ENCODE assay signal across 9 cellular contexts in the genomic region with DNA sequence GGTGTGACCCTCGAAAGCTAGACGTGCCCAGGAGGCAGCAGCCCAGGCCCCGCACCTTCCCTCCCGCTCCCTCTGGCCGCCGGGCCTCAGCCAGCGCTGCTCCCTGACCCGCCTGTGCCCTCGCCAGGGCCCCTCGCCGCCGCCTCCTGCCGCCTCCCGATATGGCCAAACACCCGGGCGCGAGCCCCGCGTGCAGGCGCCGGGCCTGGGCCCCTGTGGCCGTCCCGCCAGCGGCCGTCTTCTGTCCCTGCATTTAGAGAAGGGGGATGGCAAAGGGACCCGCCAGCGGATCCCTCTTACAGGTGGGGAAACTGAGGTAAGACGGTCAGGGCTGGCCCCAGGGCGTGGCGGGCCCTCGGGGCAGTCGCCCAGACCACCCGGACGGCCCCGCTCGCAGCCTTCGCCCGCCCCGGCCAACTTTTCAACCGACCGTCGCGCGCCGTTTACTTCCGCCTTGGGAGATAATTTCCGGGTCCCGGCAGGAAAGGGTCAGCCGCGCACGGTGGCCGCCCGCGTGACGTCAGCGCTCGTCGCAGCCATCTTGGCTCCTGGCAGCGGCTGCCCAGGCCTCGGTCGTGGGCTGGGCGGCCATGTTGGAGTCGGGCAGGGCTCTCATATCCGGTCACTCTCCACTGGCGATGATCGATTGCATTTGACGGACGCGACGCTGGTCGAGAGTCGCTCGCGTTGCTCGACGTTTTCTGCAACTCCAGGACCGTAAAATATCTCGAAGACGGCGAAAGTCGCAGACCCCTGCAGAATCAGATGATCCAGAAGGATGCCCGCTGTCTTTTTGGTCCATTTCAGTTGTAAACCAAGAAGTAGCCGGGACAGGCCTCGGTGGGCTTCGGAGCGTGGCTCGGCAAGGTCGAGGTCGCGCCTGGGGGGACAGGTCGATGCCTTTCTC. TPM values are rescaled to one million over a fixed set of nuclear protein-coding genes. Genes with fewer than 3 reads are reported as not detected.
DNase-seq lines count a peak whose midpoint lies in the region; ATAC-seq, FAIRE-seq and TF ChIP-seq lines count a peak whose summit lies in the region.
"Had no signal": no experiment of that assay in that cellular context is flagged by ENCODE, and none has a peak within 500 bp of the region (broad histone marks: within the 10 kb centered on the region; RNA-seq: fewer than 3 reads in every experiment).

No MANE protein-coding gene starts in this region.

- peak overlapping the region; percentile 98 for H3K4me3 Mint-ChIP-seq in activated CD8-positive, alpha-beta T cell treated with anti-CD3 and anti-CD28 coated beads, Interleukin-2, amount 10 ng/mL, durations not matched to agents 7 days and 5 days

- peak overlapping the region; percentile 92 to 97 for H3K27ac ChIP-seq in lung (ENCODE audit: low read depth in 1 of 2, low read length in 1 of 2)

- no peaks in the 10 kb centered on the region for H3K36me3 ChIP-seq in BE2C
- no peaks in the 10 kb centered on the region for H3K36me3 ChIP-seq in lung (ENCODE audit: control insufficient read depth in 2 of 2, insufficient read depth in 2 of 2, low read length in 2 of 2)

- POLR2A ChIA-PET in activated CD8-positive, alpha-beta T cell treated with anti-CD3 and anti-CD28 coated beads, Interleukin-2, amount 10 ng/mL, durations not matched to agents 7 days and 5 days (lab: Charles Lee) = interaction anchor here (0.7 to 0.8 kb wide), 2 partner anchors 18 to 127 kb away, joined by 3 to 4 read pairs; no protein-coding TSS in a partner anchor

- H3K27me3 Mint-ChIP-seq in activated CD8-positive, alpha-beta T cell treated with anti-CD3 and anti-CD28 coated beads, Interleukin-2, amount 10 ng/mL, durations not matched to agents 7 days and 5 days (ENCODE audit: low read depth) = peaks cover 6% of the 10 kb centered on the region

- H3K4me3 ChIP-seq in BE2C (ENCODE audit: low read depth, low read length) (peak overlapping the region; percentile 81), lung (peak overlapping the region; percentile 85)

- WGBS in lung, 2 donors = 9 to 13% methylated on average over 73 to 91 of the region's 91 CpGs

- peak; percentile 79 for ATAC-seq in HG03442 (IDR thresholded peaks at IDR 0.05; ENCODE audit: unreplicated experiment)
- peak; percentile 93 for ATAC-seq in activated CD8-positive, alpha-beta T cell treated with anti-CD3 and anti-CD28 coated beads, Interleukin-2, amount 10 ng/mL, durations not matched to agents 7 days and 5 days
- peak; percentile 97 for ATAC-seq in lung (ENCODE audit: insufficient read depth, low FRiP score)

- peaks cover 30% of the 10 kb centered on the region for H3K27me3 ChIP-seq in BE2C
- H3K27me3 ChIP-seq in lung (ENCODE audit: control insufficient read depth, insufficient read depth) = no peaks in the 10 kb centered on the region

- no peaks in the 10 kb centered on the region for H3K9me3 ChIP-seq in BE2C
- peaks cover 0 to 7% of the 10 kb centered on the region in 2 donors for H3K9me3 ChIP-seq in lung (ENCODE audit: control insufficient read depth in 2 of 2, insufficient read depth in 1 of 2, low read length in 1 of 2)

- CTCF ChIA-PET in activated CD8-positive, alpha-beta T cell treated with anti-CD3 and anti-CD28 coated beads, Interleukin-2, amount 10 ng/mL, durations not matched to agents 7 days and 5 days (lab: Charles Lee) = no interaction called here

- peak overlapping the region; percentile 98 for H3K27ac Mint-ChIP-seq in activated CD8-positive, alpha-beta T cell treated with anti-CD3 and anti-CD28 coated beads, Interleukin-2, amount 10 ng/mL, durations not matched to agents 7 days and 5 days

- H3K4me1 ChIP-seq in BE2C = no peaks in the 10 kb centered on the region
- H3K4me1 ChIP-seq in lung (ENCODE audit: control insufficient read depth in 2 of 2, insufficient read depth in 2 of 2, low read length in 2 of 2) = peaks cover 0 to 6% of the 10 kb centered on the region in 2 donors

- no peak for TF ChIP-seq CTCF in BE2C (IDR thresholded peaks at IDR 0.05; ENCODE audit: low read depth, low read length)
- TF ChIP-seq CTCF in lung (IDR thresholded peaks at IDR 0.05; ENCODE audit: control extremely low read depth, extremely low read depth) = no peak

- no peaks in the 10 kb centered on the region for H3K9me3 Mint-ChIP-seq in activated CD8-positive, alpha-beta T cell treated with anti-CD3 and anti-CD28 coated beads, Interleukin-2, amount 10 ng/mL, durations not matched to agents 7 days and 5 days (ENCODE audit: insufficient read depth)

- H3K4me1 Mint-ChIP-seq in activated CD8-positive, alpha-beta T cell treated with anti-CD3 and anti-CD28 coated beads, Interleukin-2, amount 10 ng/mL, durations not matched to agents 7 days and 5 days (ENCODE audit: low read depth) = peaks cover 15% of the 10 kb centered on the region

- FAIRE-seq in GM19239 (lab: Jason Lieb, UNC) = peak; percentile 79
- FAIRE-seq: TTC549 had no signal

- DNase-seq in BE2C = peak; percentile 95
- DNase-seq in GM19239 (ENCODE audit: insufficient read length, low spot score) = peak; percentile 98
- DNase-seq in NCI-H82 (lab: John Stamatoyannopoulos, UW) = peak; percentile 95
- peak; percentile 92 for DNase-seq in activated CD8-positive, alpha-beta T cell treated with anti-CD3 and anti-CD28 coated beads, Interleukin-2, amount 10 ng/mL, durations not matched to agents 7 days and 5 days
- peak; percentile 74 for DNase-seq in effector CD4-positive, alpha-beta T cell
- peak; percentile 91 for DNase-seq in lung (ENCODE audit: low spot score)
- peak; percentile 43 to 69 (median 58) for DNase-seq in stimulated activated CD4-positive, alpha-beta T cell treated with anti-CD3 and anti-CD28 coated beads, TNF-alpha, amount 100 ng/mL, for 1 hour (ENCODE audit: low read depth in 3 of 3, low spot score in 1 of 3)

- H3K36me3 Mint-ChIP-seq in activated CD8-positive, alpha-beta T cell treated with anti-CD3 and anti-CD28 coated beads, Interleukin-2, amount 10 ng/mL, durations not matched to agents 7 days and 5 days (ENCODE audit: low read depth) = peaks cover 5% of the 10 kb centered on the region

RNA-seq across cellular contexts. Expression of gene GNG13, which starts 7.1 kb away (rescaled TPM):
- 8.5 TPM for polyA plus RNA-seq in BE2C (2012; ENCODE audit: insufficient read depth, insufficient read length, low read depth)
- total RNA-seq in activated CD8-positive, alpha-beta T cell treated with anti-CD3 and anti-CD28 coated beads, Interleukin-2, amount 10 ng/mL, durations not matched to agents 7 days and 5 days = not detected
- total RNA-seq in lung = not detected
- not detected for polyA plus RNA-seq in lung

RNA-seq across cellular contexts. Expression of gene CHTF18, which starts 19.2 kb away (rescaled TPM):
- 79.5 TPM for polyA plus RNA-seq in BE2C (2012; ENCODE audit: insufficient read depth, insufficient read length, low read depth)
- 100 to 1,000 TPM; 102 to 126 TPM for total RNA-seq in activated CD8-positive, alpha-beta T cell treated with anti-CD3 and anti-CD28 coated beads, Interleukin-2, amount 10 ng/mL, durations not matched to agents 7 days and 5 days
- total RNA-seq in lung = 10 to 100 TPM; 13.3 to 16.5 TPM
- polyA plus RNA-seq in lung = 10 to 100 TPM in 1 of 2 donors, 1 to 10 TPM in 1; 7.5 to 17.4 TPM

RNA-seq across cellular contexts. Expression of gene RPUSD1, which starts 19.4 kb away (rescaled TPM):
- 152 TPM for polyA plus RNA-seq in BE2C (2012; ENCODE audit: insufficient read depth, insufficient read length, low read depth)
- 10 to 100 TPM; 25.9 to 30.1 TPM for total RNA-seq in activated CD8-positive, alpha-beta T cell treated with anti-CD3 and anti-CD28 coated beads, Interleukin-2, amount 10 ng/mL, durations not matched to agents 7 days and 5 days
- 10 to 100 TPM in 1 of 2 donors, 1 to 10 TPM in 1; 8.2 to 25.2 TPM for total RNA-seq in lung
- polyA plus RNA-seq in lung = 10 to 100 TPM; 21.8 to 25.6 TPM

RNA-seq across cellular contexts. Expression of gene MSLN, which starts 47.1 kb away (rescaled TPM):
- polyA plus RNA-seq in BE2C (2012; ENCODE audit: insufficient read depth, insufficient read length, low read depth) = not detected
- total RNA-seq in activated CD8-positive, alpha-beta T cell treated with anti-CD3 and anti-CD28 coated beads, Interleukin-2, amount 10 ng/mL, durations not matched to agents 7 days and 5 days = not detected
- total RNA-seq in lung = 100 to 1,000 TPM in 1 of 2 donors, 10 to 100 TPM in 1; 98.8 to 155 TPM
- polyA plus RNA-seq in lung = 100 to 1,000 TPM; 116 to 125 TPM

Comparison
In these comparisons a context has a peak if more than half of its experiments do, and no peak if none do; other contexts are left out.
1. Peak in every context shown above with its lines: DNase-seq, ATAC-seq, H3K4me3 ChIP-seq and H3K27ac ChIP-seq.
2. RNA of gene CHTF18, which starts 19.2 kb away (total RNA-seq): 102 to 126 TPM in activated CD8-positive, alpha-beta T cell treated with anti-CD3 and anti-CD28 coated beads, Interleukin-2, amount 10 ng/mL, durations not matched to agents 7 days and 5 days; 13.3 to 16.5 TPM in lung; every median in the first group is over 4 times any median in the second.